In genomic region chr20:53941680-53942079, GRCh38 we compare ENCODE assay signal across 1 cellular context.
TF ChIP-seq lines count a peak whose summit lies in the region.

No MANE protein-coding gene starts in this region.

TF ChIP-seq in GM23338, 12 proteins besides CTCF, POLR2A, EP300 and RAD21 (continued from another document):
- no peak for TF ChIP-seq REST (IDR thresholded peaks at IDR 0.05; ENCODE audit: unreplicated experiment)
- TF ChIP-seq ZNF114 (CRISPR knock-in tag; IDR thresholded peaks at IDR 0.05) = no peak
- no peak for TF ChIP-seq ETS1 (IDR thresholded peaks at IDR 0.05)
- TF ChIP-seq JUNB (IDR thresholded peaks at IDR 0.05; ENCODE audit: unreplicated experiment) = no peak
